ENCODE assay signal across 15 cellular contexts in genomic region chr13:98105929-98106336, GRCh38. TPM values are rescaled to one million over a fixed set of nuclear protein-coding genes. Genes with fewer than 3 reads are reported as not detected.
DNase-seq lines count a peak whose midpoint lies in the region; ATAC-seq and TF ChIP-seq lines count a peak whose summit lies in the region.
"Had no signal": no experiment of that assay in that cellular context is flagged by ENCODE, and none has a peak within 500 bp of the region (broad histone marks: within the 10 kb centered on the region; RNA-seq: fewer than 3 reads in every experiment).

No MANE protein-coding gene starts in this region.

- intact Hi-C loops in body of pancreas (cut with DNase I): no loop called here

- no peak overlapping the region for H3K4me3 Mint-ChIP-seq in activated naive CD8-positive, alpha-beta T cell treated with anti-CD3 and anti-CD28 coated beads for 36 hours
- H3K4me3 Mint-ChIP-seq: activated CD8-positive, alpha-beta T cell treated with anti-CD3 and anti-CD28 coated beads for 36 hours; activated naive CD4-positive, alpha-beta T cell treated with anti-CD3 and anti-CD28 coated beads, Interleukin-2, amount 10 ng/mL, durations not matched to agents 7 days and 5 days; naive B cell; type B pancreatic cell had no signal

- H4K20me1 ChIP-seq in MM.1S (ENCODE audit: insufficient read depth, low read length): no peaks in the 10 kb centered on the region
- H4K20me1 ChIP-seq: BLaER1 treated with 17β-estradiol and CSF1 and Interleukin-3, amounts not matched to agents 10 nM and 100 nM had no signal

- 53% methylated on average over 3 of the region's 3 CpGs for WGBS in body of pancreas, 2 donors

- H2AFZ ChIP-seq in MM.1S (ENCODE audit: low read length): no peak overlapping the region

- H3K4me3 ChIP-seq in body of pancreas (no peak overlapping the region), MM.1S (ENCODE audit: low read length) (no peak overlapping the region)
- H3K4me3 ChIP-seq: BLaER1 treated with 17β-estradiol and CSF1 and Interleukin-3, amounts not matched to agents 10 nM and 100 nM; dorsolateral prefrontal cortex; skin epidermis had no signal

- H3K9ac ChIP-seq in MM.1S (ENCODE audit: low read length): no peak overlapping the region
- H3K9ac ChIP-seq: BLaER1 treated with 17β-estradiol and CSF1 and Interleukin-3, amounts not matched to agents 10 nM and 100 nM had no signal

- TF ChIP-seq CTCF in body of pancreas (IDR thresholded peaks at IDR 0.05) (no peak), MM.1S (IDR thresholded peaks at IDR 0.05; ENCODE audit: low read length) (no peak)

- H3K27me3 ChIP-seq in body of pancreas: no peaks in the 10 kb centered on the region
- H3K27me3 ChIP-seq in MM.1S (replicated peaks; ENCODE audit: insufficient read depth, low read length): no peaks in the 10 kb centered on the region
- H3K27me3 ChIP-seq: BLaER1 treated with 17β-estradiol and CSF1 and Interleukin-3, amounts not matched to agents 10 nM and 100 nM had no signal

- H3K9me3 ChIP-seq in body of pancreas (no peaks in the 10 kb centered on the region), MM.1S (replicated peaks; ENCODE audit: insufficient read depth, low read length) (no peaks in the 10 kb centered on the region; the same call in 1 of the 2 replicates)

- H3K9me2 ChIP-seq in MM.1S (replicated peaks; ENCODE audit: insufficient read depth, low read length): no peaks in the 10 kb centered on the region

- H3K9me3 Mint-ChIP-seq in activated naive CD8-positive, alpha-beta T cell treated with anti-CD3 and anti-CD28 coated beads for 36 hours: no peaks in the 10 kb centered on the region
- H3K9me3 Mint-ChIP-seq: activated CD8-positive, alpha-beta T cell treated with anti-CD3 and anti-CD28 coated beads for 36 hours; activated naive CD4-positive, alpha-beta T cell treated with anti-CD3 and anti-CD28 coated beads, Interleukin-2, amount 10 ng/mL, durations not matched to agents 7 days and 5 days had no signal

- no peak for TF ChIP-seq POLR2A in body of pancreas (IDR thresholded peaks at IDR 0.05)

- peak; percentile 99 for DNase-seq in CMK (ENCODE audit: low read depth)
- peak; percentile 84 for DNase-seq in NCI-H2171 (lab: John Stamatoyannopoulos, UW)
- no peak for DNase-seq in body of pancreas
- peak; percentile 29 for DNase-seq in left kidney (ENCODE audit: low read depth, low spot score)
- no peak for DNase-seq in activated naive CD8-positive, alpha-beta T cell treated with anti-CD3 and anti-CD28 coated beads for 36 hours
- DNase-seq in MM.1S: no peak
- DNase-seq in NCI-H146 treated with DMSO at 0.1 percent for 48 hours (lab: John Stamatoyannopoulos, UW; ENCODE audit: unreplicated experiment): no peak
- no peak for DNase-seq in T1000 (lab: John Stamatoyannopoulos, UW)
- DNase-seq: activated CD8-positive, alpha-beta T cell treated with anti-CD3 and anti-CD28 coated beads for 36 hours; activated naive CD4-positive, alpha-beta T cell treated with anti-CD3 and anti-CD28 coated beads, Interleukin-2, amount 10 ng/mL, durations not matched to agents 7 days and 5 days; dorsolateral prefrontal cortex; naive B cell had no signal

- no peaks in the 10 kb centered on the region for H3K4me1 Mint-ChIP-seq in activated naive CD8-positive, alpha-beta T cell treated with anti-CD3 and anti-CD28 coated beads for 36 hours
- H3K4me1 Mint-ChIP-seq: activated naive CD4-positive, alpha-beta T cell treated with anti-CD3 and anti-CD28 coated beads, Interleukin-2, amount 10 ng/mL, durations not matched to agents 7 days and 5 days; naive B cell had no signal

- no peaks in the 10 kb centered on the region for H3K4me1 ChIP-seq in body of pancreas
- H3K4me1 ChIP-seq in MM.1S (ENCODE audit: low read length): no peaks in the 10 kb centered on the region
- H3K4me1 ChIP-seq: BLaER1 treated with 17β-estradiol and CSF1 and Interleukin-3, amounts not matched to agents 10 nM and 100 nM had no signal

- ATAC-seq in body of pancreas: peak; percentile 27
- ATAC-seq: activated CD8-positive, alpha-beta T cell treated with anti-CD3 and anti-CD28 coated beads for 36 hours had no signal

- H3K27me3 Mint-ChIP-seq in activated naive CD8-positive, alpha-beta T cell treated with anti-CD3 and anti-CD28 coated beads for 36 hours: no peaks in the 10 kb centered on the region
- H3K27me3 Mint-ChIP-seq: activated CD8-positive, alpha-beta T cell treated with anti-CD3 and anti-CD28 coated beads for 36 hours; type B pancreatic cell had no signal

- H3K36me3 Mint-ChIP-seq in activated naive CD8-positive, alpha-beta T cell treated with anti-CD3 and anti-CD28 coated beads for 36 hours: no peaks in the 10 kb centered on the region
- H3K36me3 Mint-ChIP-seq: activated naive CD4-positive, alpha-beta T cell treated with anti-CD3 and anti-CD28 coated beads, Interleukin-2, amount 10 ng/mL, durations not matched to agents 7 days and 5 days; naive B cell; type B pancreatic cell had no signal

- H3K36me3 ChIP-seq in body of pancreas (replicated peaks in 1 of 2; ENCODE audit: insufficient read depth in 1 of 2, low read depth in 2 of 2) (no peaks in the 10 kb centered on the region), MM.1S (replicated peaks; ENCODE audit: insufficient read depth, low read length) (no peaks in the 10 kb centered on the region)
- H3K36me3 ChIP-seq: BLaER1 treated with 17β-estradiol and CSF1 and Interleukin-3, amounts not matched to agents 10 nM and 100 nM had no signal

- H3K27ac Mint-ChIP-seq in activated naive CD8-positive, alpha-beta T cell treated with anti-CD3 and anti-CD28 coated beads for 36 hours: no peak overlapping the region
- H3K27ac Mint-ChIP-seq: activated CD8-positive, alpha-beta T cell treated with anti-CD3 and anti-CD28 coated beads for 36 hours; activated naive CD4-positive, alpha-beta T cell treated with anti-CD3 and anti-CD28 coated beads, Interleukin-2, amount 10 ng/mL, durations not matched to agents 7 days and 5 days; naive B cell; type B pancreatic cell had no signal

- H3K4me2 ChIP-seq in MM.1S (ENCODE audit: low read depth, low read length): no peak overlapping the region
- H3K4me2 ChIP-seq: BLaER1 treated with 17β-estradiol and CSF1 and Interleukin-3, amounts not matched to agents 10 nM and 100 nM had no signal

- H3K27ac ChIP-seq in body of pancreas (no peak overlapping the region), MM.1S (ENCODE audit: low read length) (no peak overlapping the region)
- H3K27ac ChIP-seq: BLaER1 treated with 17β-estradiol and CSF1 and Interleukin-3, amounts not matched to agents 10 nM and 100 nM; dorsolateral prefrontal cortex; skin epidermis had no signal

- H3K79me2 ChIP-seq in MM.1S (ENCODE audit: low read length): no peaks in the 10 kb centered on the region

- no peaks in the 10 kb centered on the region for H3F3A ChIP-seq in MM.1S (ENCODE audit: insufficient read depth, low read length)

RNA-seq across cellular contexts. Expression of gene FARP1, which starts 37.0 kb away (rescaled TPM):
- 10 to 100 TPM; 89.5 to 93.6 TPM for total RNA-seq in body of pancreas
- under 1 TPM; 0.21 to 0.48 TPM for total RNA-seq in activated naive CD8-positive, alpha-beta T cell treated with anti-CD3 and anti-CD28 coated beads for 36 hours

Comparison
In these comparisons a context has a peak if more than half of its experiments do, and no peak if none do; other contexts are left out.
1. DNase-seq: peak in CMK (single experiment), NCI-H2171 (single experiment) and left kidney (single experiment); none in body of pancreas (0 of 4), activated naive CD8-positive, alpha-beta T cell treated with anti-CD3 and anti-CD28 coated beads for 36 hours (single experiment), MM.1S (single experiment), NCI-H146 treated with DMSO at 0.1 percent for 48 hours (single experiment) and T1000 (single experiment).
2. RNA of gene FARP1, which starts 37.0 kb away (total RNA-seq): 89.5 to 93.6 TPM in body of pancreas; 0.21 to 0.48 TPM in activated naive CD8-positive, alpha-beta T cell treated with anti-CD3 and anti-CD28 coated beads for 36 hours; every median in the first group is over 10 times any median in the second.